Comparison of ENCODE assay signal across 22 cellular contexts in genomic region chr4:139304920-139305319, GRCh38. TPM values are rescaled to one million over a fixed set of nuclear protein-coding genes. Genes with fewer than 3 reads are reported as not detected.
DNase-seq lines count a peak whose midpoint lies in the region; ATAC-seq and TF ChIP-seq lines count a peak whose summit lies in the region.
"Had no signal": no experiment of that assay in that cellular context is flagged by ENCODE, and none has a peak within 500 bp of the region (broad histone marks: within the 10 kb centered on the region; RNA-seq: fewer than 3 reads in every experiment).

No MANE protein-coding gene starts in this region.

- H3K79me2 ChIP-seq in OCI-LY7 (ENCODE audit: insufficient read depth, low read depth, low read length) = peaks cover 97% of the 10 kb centered on the region

- H3K9me3 ChIP-seq in BLaER1 (peaks cover 19% of the 10 kb centered on the region), OCI-LY7 (ENCODE audit: low read length) (peaks cover 18% of the 10 kb centered on the region; the same call in 1 of the 2 replicates)
- H3K9me3 ChIP-seq: BE2C had no signal

- POLR2A ChIA-PET in activated CD4-positive, alpha-beta T cell treated with anti-CD3 and anti-CD28 coated beads for 36 hours (lab: Charles Lee) = interaction anchor here (0.8 kb wide), 1 partner anchor 9 kb away, joined by 3 read pairs; no protein-coding TSS in a partner anchor
- POLR2A ChIA-PET in activated CD4-positive, alpha-beta T cell treated with anti-CD3 and anti-CD28 coated beads, Interleukin-2, amount 10 ng/mL, durations not matched to agents 7 days and 5 days (lab: Charles Lee) = no interaction called here
- POLR2A ChIA-PET in OCI-LY7 (lab: Charles Lee) = interaction anchor here (0.6 to 1.9 kb wide), 4 partner anchors 9 to 71 kb away, joined by 4 to 7 read pairs (median 4); no protein-coding TSS in a partner anchor

- no peak for DNase-seq in activated CD4-positive, alpha-beta T cell treated with anti-CD3 and anti-CD28 coated beads for 36 hours
- no peak for DNase-seq in activated CD4-positive, alpha-beta T cell treated with anti-CD3 and anti-CD28 coated beads, Interleukin-2, amount 10 ng/mL, durations not matched to agents 7 days and 5 days
- no peak for DNase-seq in OCI-LY7 (ENCODE audit: low spot score)
- no peak for DNase-seq in memory B cell (ENCODE audit: low spot score in 2 of 2)
- no peak for DNase-seq in glutamatergic neuron
- no peak for DNase-seq in COR-L47 (lab: John Stamatoyannopoulos, UW)
- no peak for DNase-seq in NOMO-1 treated with dmso at 0.1 percent for 144 hours (lab: John Stamatoyannopoulos, UW; ENCODE audit: unreplicated experiment)
- DNase-seq: amniotic stem cell; BE2C; dermis blood vessel endothelial cell; DMS 273 treated with DMSO at 0.1 percent for 48 hours; foreskin fibroblast; GF-D8; hypothalamus; NCI-H1436; NCI-H2171; NCI-H69; occipital lobe; stimulated activated CD4-positive, alpha-beta T cell treated with anti-CD3 and anti-CD28 coated beads, Interleukin-12 subunit alpha, Interleukin-12 subunit beta, amount 100 ng/mL, for 4 hours had no signal

- no peak overlapping the region for H3K9ac ChIP-seq in BLaER1

- H4K20me1 ChIP-seq in BLaER1 (peaks cover 85% of the 10 kb centered on the region), OCI-LY7 (ENCODE audit: insufficient read depth, low read length) (peaks cover 28% of the 10 kb centered on the region)

- CTCF ChIA-PET in activated CD4-positive, alpha-beta T cell treated with anti-CD3 and anti-CD28 coated beads for 36 hours (lab: Charles Lee) = interaction anchor here (1.9 to 2.7 kb wide), 2 partner anchors 9 to 11 kb away, joined by 5 to 12 read pairs; no protein-coding TSS in a partner anchor
- CTCF ChIA-PET in activated CD4-positive, alpha-beta T cell treated with anti-CD3 and anti-CD28 coated beads, Interleukin-2, amount 10 ng/mL, durations not matched to agents 7 days and 5 days (lab: Charles Lee) = interaction anchor here (1.0 to 1.8 kb wide), 3 partner anchors 9 to 63 kb away, joined by 4 to 9 read pairs (median 5); no protein-coding TSS in a partner anchor
- CTCF ChIA-PET in OCI-LY7 (lab: Charles Lee; ENCODE audit: unreplicated experiment) = no interaction called here

- H3K4me3 Mint-ChIP-seq in activated CD4-positive, alpha-beta T cell treated with anti-CD3 and anti-CD28 coated beads for 36 hours = no peak overlapping the region
- H3K4me3 Mint-ChIP-seq in activated CD4-positive, alpha-beta T cell treated with anti-CD3 and anti-CD28 coated beads, Interleukin-2, amount 10 ng/mL, durations not matched to agents 7 days and 5 days = no peak overlapping the region
- no peak overlapping the region for H3K4me3 Mint-ChIP-seq in memory B cell
- H3K4me3 Mint-ChIP-seq in glutamatergic neuron (ENCODE audit: unreplicated experiment) = no peak overlapping the region

- H3K36me3 Mint-ChIP-seq in activated CD4-positive, alpha-beta T cell treated with anti-CD3 and anti-CD28 coated beads for 36 hours (ENCODE audit: low read depth) = peaks cover 56% of the 10 kb centered on the region
- peaks cover 39% of the 10 kb centered on the region for H3K36me3 Mint-ChIP-seq in activated CD4-positive, alpha-beta T cell treated with anti-CD3 and anti-CD28 coated beads, Interleukin-2, amount 10 ng/mL, durations not matched to agents 7 days and 5 days (ENCODE audit: low read depth)
- peaks cover 13% of the 10 kb centered on the region for H3K36me3 Mint-ChIP-seq in memory B cell
- H3K36me3 Mint-ChIP-seq in glutamatergic neuron (ENCODE audit: unreplicated experiment) = peaks cover 5% of the 10 kb centered on the region

- H3K4me1 Mint-ChIP-seq in activated CD4-positive, alpha-beta T cell treated with anti-CD3 and anti-CD28 coated beads for 36 hours = peaks cover 63% of the 10 kb centered on the region
- H3K4me1 Mint-ChIP-seq in activated CD4-positive, alpha-beta T cell treated with anti-CD3 and anti-CD28 coated beads, Interleukin-2, amount 10 ng/mL, durations not matched to agents 7 days and 5 days = peaks cover 55% of the 10 kb centered on the region
- H3K4me1 Mint-ChIP-seq in memory B cell (peaks cover 31% of the 10 kb centered on the region), glutamatergic neuron (ENCODE audit: low read depth, unreplicated experiment) (peaks cover 8% of the 10 kb centered on the region)

- no peak overlapping the region for H3K4me2 ChIP-seq in BLaER1
- H3K4me2 ChIP-seq in OCI-LY7 (ENCODE audit: low read length) = no peak overlapping the region; the same call in 1 of the 2 replicates

- no peaks in the 10 kb centered on the region for H3K27me3 Mint-ChIP-seq in activated CD4-positive, alpha-beta T cell treated with anti-CD3 and anti-CD28 coated beads for 36 hours
- H3K27me3 Mint-ChIP-seq in activated CD4-positive, alpha-beta T cell treated with anti-CD3 and anti-CD28 coated beads, Interleukin-2, amount 10 ng/mL, durations not matched to agents 7 days and 5 days = no peaks in the 10 kb centered on the region
- H3K27me3 Mint-ChIP-seq in memory B cell (no peaks in the 10 kb centered on the region), glutamatergic neuron (ENCODE audit: unreplicated experiment) (peaks cover 6% of the 10 kb centered on the region)

- TF ChIP-seq CTCF in OCI-LY7 (conservative IDR thresholded peaks at IDR 0.05; ENCODE audit: low read length) (no peak), glutamatergic neuron (IDR thresholded peaks at IDR 0.05; ENCODE audit: partially characterized antibody, unreplicated experiment) (no peak)

- peak overlapping the region; percentile 31; the same call in 1 of the 2 replicates for H3K4me3 ChIP-seq in BLaER1
- H3K4me3 ChIP-seq in OCI-LY7 (ENCODE audit: low read depth, low read length, poor library complexity, severe bottlenecking) = peak overlapping the region; percentile 11
- H3K4me3 ChIP-seq: cardiac muscle cell had no signal

- peaks cover 5% of the 10 kb centered on the region for H3K9me3 Mint-ChIP-seq in activated CD4-positive, alpha-beta T cell treated with anti-CD3 and anti-CD28 coated beads for 36 hours (ENCODE audit: low read depth)
- no peaks in the 10 kb centered on the region for H3K9me3 Mint-ChIP-seq in activated CD4-positive, alpha-beta T cell treated with anti-CD3 and anti-CD28 coated beads, Interleukin-2, amount 10 ng/mL, durations not matched to agents 7 days and 5 days
- H3K9me3 Mint-ChIP-seq in memory B cell = peaks cover 2% of the 10 kb centered on the region
- H3K9me3 Mint-ChIP-seq in glutamatergic neuron (ENCODE audit: unreplicated experiment) = peaks cover 7% of the 10 kb centered on the region

- peak overlapping the region; percentile 12 for H3K27ac Mint-ChIP-seq in activated CD4-positive, alpha-beta T cell treated with anti-CD3 and anti-CD28 coated beads for 36 hours
- no peak overlapping the region for H3K27ac Mint-ChIP-seq in activated CD4-positive, alpha-beta T cell treated with anti-CD3 and anti-CD28 coated beads, Interleukin-2, amount 10 ng/mL, durations not matched to agents 7 days and 5 days
- H3K27ac Mint-ChIP-seq in memory B cell (peak overlapping the region; percentile 45), glutamatergic neuron (ENCODE audit: unreplicated experiment) (no peak overlapping the region)

- no peaks in the 10 kb centered on the region for H3K27me3 ChIP-seq in BLaER1
- H3K27me3 ChIP-seq: BE2C, cardiac muscle cell had no signal

- no peak for ATAC-seq in activated CD4-positive, alpha-beta T cell treated with anti-CD3 and anti-CD28 coated beads for 36 hours
- ATAC-seq in memory B cell (ENCODE audit: low read depth) = no peak

- H3K27ac ChIP-seq in BLaER1 (no peak overlapping the region), OCI-LY7 (ENCODE audit: low read depth, low read length, poor library complexity, severe bottlenecking) (no peak overlapping the region)
- H3K27ac ChIP-seq: cardiac muscle cell, epithelial cell of prostate had no signal

- H3K36me3 ChIP-seq in BLaER1 (peaks cover 59% of the 10 kb centered on the region), OCI-LY7 (ENCODE audit: insufficient read depth, low read length) (peaks cover 78% of the 10 kb centered on the region)

- H3K4me1 ChIP-seq in BLaER1 (peaks cover 21% of the 10 kb centered on the region), OCI-LY7 (ENCODE audit: insufficient read depth, low read length, poor library complexity, severe bottlenecking) (peaks cover 34% of the 10 kb centered on the region)
- H3K4me1 ChIP-seq: BE2C had no signal

- BruUV-seq in OCI-LY7 (replicated peaks; lab: Mats Ljungman, UMichigan) = no TSS peak

- H2AFZ ChIP-seq in OCI-LY7 (ENCODE audit: low read length) = no peak overlapping the region

- H3K9me2 ChIP-seq in OCI-LY7 (ENCODE audit: insufficient read depth, low read length) = no peaks in the 10 kb centered on the region

- intact Hi-C loops in activated CD4-positive, alpha-beta T cell treated with anti-CD3 and anti-CD28 coated beads for 36 hours (cut with DNase I, micrococcal nuclease) = loop anchor here (5.0 kb wide), 2 partner anchors 32 to 1217 kb away; partner anchors contain the start of gene ELMOD2 (in 2 of the 2)
- intact Hi-C loops in OCI-LY7 (cut with micrococcal nuclease; ENCODE audit: unreplicated experiment) = no loop called here

RNA-seq across cellular contexts. Expression of gene NDUFC1, which starts 2.6 kb away (rescaled TPM):
- 10 to 100 TPM; 41.9 to 64.8 TPM for total RNA-seq in activated CD4-positive, alpha-beta T cell treated with anti-CD3 and anti-CD28 coated beads for 36 hours
- total RNA-seq in activated CD4-positive, alpha-beta T cell treated with anti-CD3 and anti-CD28 coated beads, Interleukin-2, amount 10 ng/mL, durations not matched to agents 7 days and 5 days = 10 to 100 TPM; 37.3 to 42.4 TPM
- 52.1 and 82.6 TPM in 2 replicates for total RNA-seq in OCI-LY7 (2014; rRNA removed; shearing (Covaris generic))
- total RNA-seq in OCI-LY7 (2022) (63.6 and 69.2 TPM in 2 replicates), glutamatergic neuron (ENCODE audit: unreplicated experiment) (19.4 TPM)

RNA-seq across cellular contexts. Expression of gene NAA15, which starts 3.6 kb away (rescaled TPM):
- 100 to 1,000 TPM in 1 of 2 experiments, 10 to 100 TPM in 1; 64.3 to 113 TPM for total RNA-seq in activated CD4-positive, alpha-beta T cell treated with anti-CD3 and anti-CD28 coated beads for 36 hours
- 10 to 100 TPM; 44.8 to 53.5 TPM for total RNA-seq in activated CD4-positive, alpha-beta T cell treated with anti-CD3 and anti-CD28 coated beads, Interleukin-2, amount 10 ng/mL, durations not matched to agents 7 days and 5 days
- 45.3 and 50.1 TPM in 2 replicates for total RNA-seq in OCI-LY7 (2014; rRNA removed; shearing (Covaris generic))
- total RNA-seq in OCI-LY7 (2022) = 78.7 and 95.9 TPM in 2 replicates
- 44.9 TPM for total RNA-seq in glutamatergic neuron (ENCODE audit: unreplicated experiment)

RNA-seq across cellular contexts. Expression of gene MGARP, which starts 24.9 kb away (rescaled TPM):
- under 1 TPM; 0.21 to 0.35 TPM for total RNA-seq in activated CD4-positive, alpha-beta T cell treated with anti-CD3 and anti-CD28 coated beads for 36 hours
- total RNA-seq in activated CD4-positive, alpha-beta T cell treated with anti-CD3 and anti-CD28 coated beads, Interleukin-2, amount 10 ng/mL, durations not matched to agents 7 days and 5 days = under 1 TPM; 0.21 to 0.25 TPM
- total RNA-seq in OCI-LY7 (2014; rRNA removed; shearing (Covaris generic)) = 0.88 and 2.6 TPM in 2 replicates
- total RNA-seq in OCI-LY7 (2022) (0.28 TPM in 1 of 2 replicates, not detected in the other), glutamatergic neuron (ENCODE audit: unreplicated experiment) (0.69 TPM)

Comparison
In these comparisons a context has a peak if more than half of its experiments do, and no peak if none do; other contexts are left out.
1. H3K27ac Mint-ChIP-seq: peak in activated CD4-positive, alpha-beta T cell treated with anti-CD3 and anti-CD28 coated beads for 36 hours (single experiment) and memory B cell (single experiment); none in activated CD4-positive, alpha-beta T cell treated with anti-CD3 and anti-CD28 coated beads, Interleukin-2, amount 10 ng/mL, durations not matched to agents 7 days and 5 days (single experiment) and glutamatergic neuron (single experiment).